In the genomic region with DNA sequence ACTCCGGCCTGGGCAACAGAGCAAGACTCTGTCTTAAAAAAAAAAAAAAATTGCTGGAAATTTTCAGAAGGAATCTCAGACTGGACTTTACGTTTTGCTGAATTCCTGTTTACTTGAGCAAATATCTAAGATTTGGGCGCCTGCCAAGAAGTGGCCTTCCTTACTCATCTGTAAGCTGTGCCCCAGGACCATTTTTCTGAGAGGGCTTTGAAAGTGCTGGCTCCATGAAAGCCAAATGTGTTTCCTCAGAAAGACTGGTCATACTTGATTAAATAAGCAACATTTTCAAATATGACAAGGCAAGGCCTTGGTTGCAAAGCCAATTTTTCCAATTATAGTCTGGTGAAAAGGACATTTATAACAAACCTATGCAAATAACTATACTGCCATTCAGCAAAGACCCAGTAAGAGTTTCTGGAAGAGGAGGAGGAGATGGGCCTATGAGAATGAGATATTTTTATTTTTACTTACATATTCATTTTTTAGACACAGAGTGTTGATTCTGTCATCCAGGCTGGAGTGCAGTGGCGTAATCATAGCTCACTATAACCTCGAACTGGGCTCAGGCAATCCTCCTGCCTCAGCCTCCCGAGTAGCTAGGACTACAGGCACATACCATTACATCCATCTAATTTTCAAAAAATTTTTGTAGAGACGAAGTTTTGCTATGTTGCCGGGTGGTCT, we compare ENCODE assay signal across 12 cellular contexts. TPM values are rescaled to one million over a fixed set of nuclear protein-coding genes. Genes with fewer than 3 reads are reported as not detected.
A peak's percentile ranks its signal among the peaks of the same experiment; 100 is the strongest.
DNase-seq lines count a peak whose midpoint lies in the region; ATAC-seq, FAIRE-seq and TF ChIP-seq lines count a peak whose summit lies in the region.
"Had no signal": no experiment of that assay in that cellular context is flagged by ENCODE, and none has a peak within 500 bp of the region (broad histone marks: within the 10 kb centered on the region; RNA-seq: fewer than 3 reads in every experiment).

No MANE protein-coding gene starts in this region.

- DNase-seq in BJ (ENCODE audit: low read depth) (peak; percentile 34), MG63 (peak; percentile 84), bronchial epithelial cell (ENCODE audit: low read depth) (peak; percentile 46), myocyte (ENCODE audit: low read depth) (peak; percentile 44), tibial artery (no peak)
- DNase-seq in activated CD4-positive, alpha-beta T cell treated with anti-CD3 and anti-CD28 coated beads, Interleukin-2, amount 50 U/mL, for 48 hours, result no peak
- DNase-seq in activated naive CD8-positive, alpha-beta T cell treated with anti-CD3 and anti-CD28 coated beads, Interleukin-2, amount 50 U/mL, for 24 hours, result no peak
- DNase-seq: activated B cell treated with CpG ODN at 0.5 μM for 24 hours, NCI-H2171 treated with DMSO at 0.1 percent for 48 hours, SIG-M5 had no signal

- peaks cover 38% of the 10 kb centered on the region for H3K27me3 Mint-ChIP-seq in activated naive CD8-positive, alpha-beta T cell treated with anti-CD3 and anti-CD28 coated beads, Interleukin-2, amount 50 U/mL, for 24 hours

- H3K4me1 ChIP-seq in tibial artery, result no peaks in the 10 kb centered on the region

- H3K36me3 ChIP-seq in BJ (ENCODE audit: control insufficient read depth, insufficient read depth, low read length), result no peaks in the 10 kb centered on the region
- no peaks in the 10 kb centered on the region for H3K36me3 ChIP-seq in MG63
- no peaks in the 10 kb centered on the region for H3K36me3 ChIP-seq in bronchial epithelial cell (ENCODE audit: control insufficient read depth, insufficient read depth, low read length)
- no peaks in the 10 kb centered on the region for H3K36me3 ChIP-seq in tibial artery

- no peaks in the 10 kb centered on the region for H3K9me3 ChIP-seq in MG63
- no peaks in the 10 kb centered on the region for H3K9me3 ChIP-seq in tibial artery

- no peaks in the 10 kb centered on the region for H3K9me3 Mint-ChIP-seq in activated naive CD8-positive, alpha-beta T cell treated with anti-CD3 and anti-CD28 coated beads, Interleukin-2, amount 50 U/mL, for 24 hours
- H3K9me3 Mint-ChIP-seq: activated B cell treated with CpG ODN at 0.5 μM for 24 hours; activated T-helper 17 cell treated with anti-CD3 and anti-CD28 coated beads, Interleukin-2, amount 50 U/mL, for 72 hours had no signal

- H3K27me3 ChIP-seq in BJ (ENCODE audit: control insufficient read depth, insufficient read depth, low read length), result no peaks in the 10 kb centered on the region
- no peaks in the 10 kb centered on the region for H3K27me3 ChIP-seq in MG63
- no peaks in the 10 kb centered on the region for H3K27me3 ChIP-seq in bronchial epithelial cell (ENCODE audit: control insufficient read depth, insufficient read depth, low read length)
- H3K27me3 ChIP-seq in tibial artery, result peaks cover 0 to 41% of the 10 kb centered on the region in 2 donors

- H3K27ac ChIP-seq in tibial artery, result no peak overlapping the region

- H3K27ac Mint-ChIP-seq in activated naive CD8-positive, alpha-beta T cell treated with anti-CD3 and anti-CD28 coated beads, Interleukin-2, amount 50 U/mL, for 24 hours, result no peak overlapping the region
- H3K27ac Mint-ChIP-seq: activated B cell treated with CpG ODN at 0.5 μM for 24 hours; activated T-helper 17 cell treated with anti-CD3 and anti-CD28 coated beads, Interleukin-2, amount 50 U/mL, for 72 hours had no signal

- no peaks in the 10 kb centered on the region for H3K4me1 Mint-ChIP-seq in activated naive CD8-positive, alpha-beta T cell treated with anti-CD3 and anti-CD28 coated beads, Interleukin-2, amount 50 U/mL, for 24 hours
- H3K4me1 Mint-ChIP-seq: activated B cell treated with CpG ODN at 0.5 μM for 24 hours; activated T-helper 17 cell treated with anti-CD3 and anti-CD28 coated beads, Interleukin-2, amount 50 U/mL, for 72 hours had no signal

- intact Hi-C loops in tibial artery (cut with DNase I; ENCODE audit: low total_unique reads), result no loop called here

- ATAC-seq in activated naive CD8-positive, alpha-beta T cell treated with anti-CD3 and anti-CD28 coated beads, Interleukin-2, amount 50 U/mL, for 24 hours, result no peak
- no peak for ATAC-seq in GM21515 (IDR thresholded peaks at IDR 0.05; ENCODE audit: unreplicated experiment)
- ATAC-seq: activated T-helper 17 cell treated with anti-CD3 and anti-CD28 coated beads, Interleukin-2, amount 50 U/mL, for 72 hours had no signal

- CTCF ChIA-PET in BJ (lab: Yijun Ruan, JAX), result interaction anchor here (0.6 to 1.3 kb wide), 5 partner anchors 26 to 178 kb away, joined by 3 to 4 read pairs (median 3); no protein-coding TSS in a partner anchor

- no peaks in the 10 kb centered on the region for H3K36me3 Mint-ChIP-seq in activated naive CD8-positive, alpha-beta T cell treated with anti-CD3 and anti-CD28 coated beads, Interleukin-2, amount 50 U/mL, for 24 hours (ENCODE audit: low read depth)

- H3K4me3 ChIP-seq in BJ (ENCODE audit: low read depth, low read length) (no peak overlapping the region), MG63 (no peak overlapping the region), bronchial epithelial cell (ENCODE audit: low read depth, low read length) (no peak overlapping the region), tibial artery (no peak overlapping the region)

- POLR2A ChIA-PET in BJ (lab: Charles Lee), result no interaction called here

- FAIRE-seq in bronchial epithelial cell (lab: Jason Lieb, UNC), result no peak

- H3K4me3 Mint-ChIP-seq in activated naive CD8-positive, alpha-beta T cell treated with anti-CD3 and anti-CD28 coated beads, Interleukin-2, amount 50 U/mL, for 24 hours, result no peak overlapping the region
- H3K4me3 Mint-ChIP-seq: activated B cell treated with CpG ODN at 0.5 μM for 24 hours; activated T-helper 17 cell treated with anti-CD3 and anti-CD28 coated beads, Interleukin-2, amount 50 U/mL, for 72 hours had no signal

- no peak for TF ChIP-seq CTCF in BJ (IDR thresholded peaks at IDR 0.05; ENCODE audit: insufficient read depth, low read depth, low read length)
- TF ChIP-seq CTCF in bronchial epithelial cell (IDR thresholded peaks at IDR 0.05; ENCODE audit: insufficient read depth, low read length, severe bottlenecking), result no peak
- no peak for TF ChIP-seq CTCF in tibial artery (IDR thresholded peaks at IDR 0.05)

RNA-seq across cellular contexts. Expression of a gene that starts 56.3 kb away (rescaled TPM):
- 0.06 and 0.07 TPM in 2 replicates for polyA plus RNA-seq in BJ (2011; rRNA removed)
- polyA minus RNA-seq in BJ (2011; rRNA and poly(A)+ RNA removed), result 0.10 and 0.14 TPM in 2 replicates
- total RNA-seq in MG63 (2014; rRNA removed; shearing (Covaris generic); ENCODE audit: low replicate concordance), result 0.20 TPM in 1 of 2 replicates, not detected in the other
- total RNA-seq in bronchial epithelial cell, result under 0.01 and 0.26 TPM in 2 replicates
- total RNA-seq in myocyte, result 0.19 and 0.36 TPM in 2 replicates
- polyA plus RNA-seq in myocyte (2012), result 3.7 TPM
- total RNA-seq: activated B cell treated with CpG ODN at 0.5 μM for 24 hours; activated T-helper 17 cell treated with anti-CD3 and anti-CD28 coated beads, Interleukin-2, amount 50 U/mL, for 72 hours had no signal

Comparison
In these comparisons a context has a peak if more than half of its experiments do, and no peak if none do; other contexts are left out.
1. DNase-seq: peak in BJ (single experiment), MG63 (single experiment), bronchial epithelial cell (single experiment) and myocyte (single experiment); none in activated CD4-positive, alpha-beta T cell treated with anti-CD3 and anti-CD28 coated beads, Interleukin-2, amount 50 U/mL, for 48 hours (0 of 2), activated naive CD8-positive, alpha-beta T cell treated with anti-CD3 and anti-CD28 coated beads, Interleukin-2, amount 50 U/mL, for 24 hours (single experiment) and tibial artery (0 of 2).